Comparison of ENCODE assay signal across 1 cellular context in the genomic region with DNA sequence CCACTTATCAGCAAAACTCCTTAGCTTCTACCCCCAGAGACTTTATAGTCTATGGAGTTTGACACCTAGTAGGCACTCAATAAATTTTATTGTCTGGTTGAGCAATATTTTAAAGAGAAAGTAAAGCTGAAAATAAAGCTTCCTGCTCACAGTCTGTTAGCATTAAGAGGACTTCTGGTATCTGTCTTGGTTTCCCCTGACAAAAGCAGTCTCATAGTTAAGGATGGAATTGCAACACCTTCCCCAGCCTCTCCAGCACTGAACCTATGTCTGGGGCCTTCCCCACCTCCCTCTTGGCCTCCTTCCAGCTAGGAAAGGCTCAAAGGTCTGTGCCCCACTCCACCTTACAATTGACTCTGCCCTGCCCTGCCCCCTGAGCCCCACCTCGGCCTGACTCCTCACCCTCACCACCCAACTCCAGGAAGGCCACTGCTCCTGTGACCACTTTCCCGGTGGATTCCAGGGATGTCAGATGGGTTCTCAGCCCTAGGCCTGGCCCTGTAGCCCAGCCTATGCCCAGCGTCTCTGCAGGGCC.
TF ChIP-seq lines count a peak whose summit lies in the region.

No MANE protein-coding gene starts in this region.

TF ChIP-seq in IMR-90, 13 proteins besides CTCF, POLR2A, EP300 and RAD21:
- TF ChIP-seq, protein P1, sequence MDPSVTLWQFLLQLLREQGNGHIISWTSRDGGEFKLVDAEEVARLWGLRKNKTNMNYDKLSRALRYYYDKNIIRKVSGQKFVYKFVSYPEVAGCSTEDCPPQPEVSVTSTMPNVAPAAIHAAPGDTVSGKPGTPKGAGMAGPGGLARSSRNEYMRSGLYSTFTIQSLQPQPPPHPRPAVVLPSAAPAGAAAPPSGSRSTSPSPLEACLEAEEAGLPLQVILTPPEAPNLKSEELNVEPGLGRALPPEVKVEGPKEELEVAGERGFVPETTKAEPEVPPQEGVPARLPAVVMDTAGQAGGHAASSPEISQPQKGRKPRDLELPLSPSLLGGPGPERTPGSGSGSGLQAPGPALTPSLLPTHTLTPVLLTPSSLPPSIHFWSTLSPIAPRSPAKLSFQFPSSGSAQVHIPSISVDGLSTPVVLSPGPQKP (IDR thresholded peaks at IDR 0.05; ENCODE audit: borderline replicate concordance, low read depth, low read length), result no peak
- TF ChIP-seq, protein P2, sequence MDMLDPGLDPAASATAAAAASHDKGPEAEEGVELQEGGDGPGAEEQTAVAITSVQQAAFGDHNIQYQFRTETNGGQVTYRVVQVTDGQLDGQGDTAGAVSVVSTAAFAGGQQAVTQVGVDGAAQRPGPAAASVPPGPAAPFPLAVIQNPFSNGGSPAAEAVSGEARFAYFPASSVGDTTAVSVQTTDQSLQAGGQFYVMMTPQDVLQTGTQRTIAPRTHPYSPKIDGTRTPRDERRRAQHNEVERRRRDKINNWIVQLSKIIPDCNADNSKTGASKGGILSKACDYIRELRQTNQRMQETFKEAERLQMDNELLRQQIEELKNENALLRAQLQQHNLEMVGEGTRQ (IDR thresholded peaks at IDR 0.05; ENCODE audit: low read depth, low read length), result no peak
- no peak for TF ChIP-seq MXI1 (IDR thresholded peaks at IDR 0.05; ENCODE audit: borderline replicate concordance, low read depth, low read length)
- no peak for TF ChIP-seq CHD1 (IDR thresholded peaks at IDR 0.05; ENCODE audit: low read depth, low read length)
- TF ChIP-seq FOS (IDR thresholded peaks at IDR 0.05; ENCODE audit: low read depth, low read length), result no peak
- 0 out of 2 replicates have a peak, but pooled peaks have one; percentile 5 for TF ChIP-seq CEBPB (IDR thresholded peaks at IDR 0.05; ENCODE audit: low read depth, low read length)
